1 cellular context compared by ENCODE assay signal in genomic region chr1:205141236-205142104, GRCh38.
TF ChIP-seq lines count a peak whose summit lies in the region.

No MANE protein-coding gene starts in this region.

TF ChIP-seq in K562, 482 proteins besides CTCF, POLR2A, EP300 and RAD21 (continued from another document and continues in another):
- TF ChIP-seq, protein P1, sequence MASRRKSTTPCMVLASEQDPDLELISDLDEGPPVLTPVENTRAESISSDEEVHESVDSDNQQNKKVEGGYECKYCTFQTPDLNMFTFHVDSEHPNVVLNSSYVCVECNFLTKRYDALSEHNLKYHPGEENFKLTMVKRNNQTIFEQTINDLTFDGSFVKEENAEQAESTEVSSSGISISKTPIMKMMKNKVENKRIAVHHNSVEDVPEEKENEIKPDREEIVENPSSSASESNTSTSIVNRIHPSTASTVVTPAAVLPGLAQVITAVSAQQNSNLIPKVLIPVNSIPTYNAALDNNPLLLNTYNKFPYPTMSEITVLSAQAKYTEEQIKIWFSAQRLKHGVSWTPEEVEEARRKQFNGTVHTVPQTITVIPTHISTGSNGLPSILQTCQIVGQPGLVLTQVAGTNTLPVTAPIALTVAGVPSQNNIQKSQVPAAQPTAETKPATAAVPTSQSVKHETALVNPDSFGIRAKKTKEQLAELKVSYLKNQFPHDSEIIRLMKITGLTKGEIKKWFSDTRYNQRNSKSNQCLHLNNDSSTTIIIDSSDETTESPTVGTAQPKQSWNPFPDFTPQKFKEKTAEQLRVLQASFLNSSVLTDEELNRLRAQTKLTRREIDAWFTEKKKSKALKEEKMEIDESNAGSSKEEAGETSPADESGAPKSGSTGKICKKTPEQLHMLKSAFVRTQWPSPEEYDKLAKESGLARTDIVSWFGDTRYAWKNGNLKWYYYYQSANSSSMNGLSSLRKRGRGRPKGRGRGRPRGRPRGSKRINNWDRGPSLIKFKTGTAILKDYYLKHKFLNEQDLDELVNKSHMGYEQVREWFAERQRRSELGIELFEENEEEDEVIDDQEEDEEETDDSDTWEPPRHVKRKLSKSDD (conservative IDR thresholded peaks at IDR 0.05; ENCODE audit: low read length): no peak
- TF ChIP-seq KDM1A (IDR thresholded peaks at IDR 0.05): peak; percentile 34 to 40; a peak in 1 of 4 replicates
- 0 out of 2 replicates have a peak, but pooled peaks have one; percentile 41 for TF ChIP-seq NBN (IDR thresholded peaks at IDR 0.05; ENCODE audit: low read depth)
- no peak for TF ChIP-seq CHD2 (IDR thresholded peaks at IDR 0.05; ENCODE audit: low read depth, low read length)
- TF ChIP-seq CREB3L1 (IDR thresholded peaks at IDR 0.05; ENCODE audit: borderline replicate concordance, low read depth): no peak
- TF ChIP-seq FOXJ3 (CRISPR knock-in tag; IDR thresholded peaks at IDR 0.05): no peak
- TF ChIP-seq NFYB (IDR thresholded peaks at IDR 0.05; ENCODE audit: extremely low read depth, insufficient read length): no peak
- TF ChIP-seq SMARCA5 (IDR thresholded peaks at IDR 0.05): 0 out of 2 replicates have a peak, but pooled peaks have one; percentile 27
- 0 out of 2 replicates have a peak, but pooled peaks have one; percentile 30 for TF ChIP-seq TEAD4 (IDR thresholded peaks at IDR 0.05; ENCODE audit: low read length)
- TF ChIP-seq TEAD4 (CRISPR knock-in tag; IDR thresholded peaks at IDR 0.05; ENCODE audit: borderline replicate concordance): no peak
- no peak for TF ChIP-seq DIDO1 (tag; IDR thresholded peaks at IDR 0.05; ENCODE audit: low read depth)
- no peak for TF ChIP-seq ARID2 (IDR thresholded peaks at IDR 0.05)
- TF ChIP-seq CCNT2 (IDR thresholded peaks at IDR 0.05; ENCODE audit: borderline replicate concordance, extremely low read depth, insufficient read length, low read depth, low read length): no peak
- no peak for TF ChIP-seq ZNF655 (CRISPR knock-in tag; IDR thresholded peaks at IDR 0.05)
- TF ChIP-seq, protein P2, sequence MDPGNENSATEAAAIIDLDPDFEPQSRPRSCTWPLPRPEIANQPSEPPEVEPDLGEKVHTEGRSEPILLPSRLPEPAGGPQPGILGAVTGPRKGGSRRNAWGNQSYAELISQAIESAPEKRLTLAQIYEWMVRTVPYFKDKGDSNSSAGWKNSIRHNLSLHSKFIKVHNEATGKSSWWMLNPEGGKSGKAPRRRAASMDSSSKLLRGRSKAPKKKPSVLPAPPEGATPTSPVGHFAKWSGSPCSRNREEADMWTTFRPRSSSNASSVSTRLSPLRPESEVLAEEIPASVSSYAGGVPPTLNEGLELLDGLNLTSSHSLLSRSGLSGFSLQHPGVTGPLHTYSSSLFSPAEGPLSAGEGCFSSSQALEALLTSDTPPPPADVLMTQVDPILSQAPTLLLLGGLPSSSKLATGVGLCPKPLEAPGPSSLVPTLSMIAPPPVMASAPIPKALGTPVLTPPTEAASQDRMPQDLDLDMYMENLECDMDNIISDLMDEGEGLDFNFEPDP (CRISPR knock-in tag; IDR thresholded peaks at IDR 0.05): no peak
- TF ChIP-seq ZNF224 (CRISPR knock-in tag; IDR thresholded peaks at IDR 0.05): no peak
- TF ChIP-seq ZNF75A (CRISPR knock-in tag; IDR thresholded peaks at IDR 0.05): no peak
- TF ChIP-seq, protein P3, sequence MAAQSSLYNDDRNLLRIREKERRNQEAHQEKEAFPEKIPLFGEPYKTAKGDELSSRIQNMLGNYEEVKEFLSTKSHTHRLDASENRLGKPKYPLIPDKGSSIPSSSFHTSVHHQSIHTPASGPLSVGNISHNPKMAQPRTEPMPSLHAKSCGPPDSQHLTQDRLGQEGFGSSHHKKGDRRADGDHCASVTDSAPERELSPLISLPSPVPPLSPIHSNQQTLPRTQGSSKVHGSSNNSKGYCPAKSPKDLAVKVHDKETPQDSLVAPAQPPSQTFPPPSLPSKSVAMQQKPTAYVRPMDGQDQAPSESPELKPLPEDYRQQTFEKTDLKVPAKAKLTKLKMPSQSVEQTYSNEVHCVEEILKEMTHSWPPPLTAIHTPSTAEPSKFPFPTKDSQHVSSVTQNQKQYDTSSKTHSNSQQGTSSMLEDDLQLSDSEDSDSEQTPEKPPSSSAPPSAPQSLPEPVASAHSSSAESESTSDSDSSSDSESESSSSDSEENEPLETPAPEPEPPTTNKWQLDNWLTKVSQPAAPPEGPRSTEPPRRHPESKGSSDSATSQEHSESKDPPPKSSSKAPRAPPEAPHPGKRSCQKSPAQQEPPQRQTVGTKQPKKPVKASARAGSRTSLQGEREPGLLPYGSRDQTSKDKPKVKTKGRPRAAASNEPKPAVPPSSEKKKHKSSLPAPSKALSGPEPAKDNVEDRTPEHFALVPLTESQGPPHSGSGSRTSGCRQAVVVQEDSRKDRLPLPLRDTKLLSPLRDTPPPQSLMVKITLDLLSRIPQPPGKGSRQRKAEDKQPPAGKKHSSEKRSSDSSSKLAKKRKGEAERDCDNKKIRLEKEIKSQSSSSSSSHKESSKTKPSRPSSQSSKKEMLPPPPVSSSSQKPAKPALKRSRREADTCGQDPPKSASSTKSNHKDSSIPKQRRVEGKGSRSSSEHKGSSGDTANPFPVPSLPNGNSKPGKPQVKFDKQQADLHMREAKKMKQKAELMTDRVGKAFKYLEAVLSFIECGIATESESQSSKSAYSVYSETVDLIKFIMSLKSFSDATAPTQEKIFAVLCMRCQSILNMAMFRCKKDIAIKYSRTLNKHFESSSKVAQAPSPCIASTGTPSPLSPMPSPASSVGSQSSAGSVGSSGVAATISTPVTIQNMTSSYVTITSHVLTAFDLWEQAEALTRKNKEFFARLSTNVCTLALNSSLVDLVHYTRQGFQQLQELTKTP (IDR thresholded peaks at IDR 0.05; ENCODE audit: low read depth in 1 of 2, partially characterized antibody in 2 of 2): no peak
- TF ChIP-seq HNRNPH1 (optimal IDR thresholded peaks at IDR 0.05; ENCODE audit: low read depth, low read length): no peak
- no peak for TF ChIP-seq POLR2AphosphoS2 (IDR thresholded peaks at IDR 0.05; ENCODE audit: low read length)
- 0 out of 2 replicates have a peak, but pooled peaks have one; percentile 52 for TF ChIP-seq ZBTB17 (CRISPR knock-in tag; IDR thresholded peaks at IDR 0.05)
- TF ChIP-seq, protein P4, sequence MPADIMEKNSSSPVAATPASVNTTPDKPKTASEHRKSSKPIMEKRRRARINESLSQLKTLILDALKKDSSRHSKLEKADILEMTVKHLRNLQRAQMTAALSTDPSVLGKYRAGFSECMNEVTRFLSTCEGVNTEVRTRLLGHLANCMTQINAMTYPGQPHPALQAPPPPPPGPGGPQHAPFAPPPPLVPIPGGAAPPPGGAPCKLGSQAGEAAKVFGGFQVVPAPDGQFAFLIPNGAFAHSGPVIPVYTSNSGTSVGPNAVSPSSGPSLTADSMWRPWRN (IDR thresholded peaks at IDR 0.05; ENCODE audit: low read depth): no peak
- TF ChIP-seq STAG1 (CRISPR knock-in tag; IDR thresholded peaks at IDR 0.05; ENCODE audit: borderline replicate concordance): no peak
- no peak for TF ChIP-seq FUS (optimal IDR thresholded peaks at IDR 0.05; ENCODE audit: low read depth, low read length)
- no peak; the same call in 1 of the 2 replicates for TF ChIP-seq CXXC5 (CRISPR knock-in tag; IDR thresholded peaks at IDR 0.05)
- TF ChIP-seq SMC3 (conservative IDR thresholded peaks at IDR 0.05; ENCODE audit: insufficient read depth, low read depth, low read length): peak; percentile 63
- no peak for TF ChIP-seq PBX2 (CRISPR knock-in tag; IDR thresholded peaks at IDR 0.05; ENCODE audit: low read depth)
- TF ChIP-seq PBX2 (tag; conservative IDR thresholded peaks at IDR 0.05; ENCODE audit: low read depth): 0 out of 2 replicates have a peak, but pooled peaks have one; percentile 5
- TF ChIP-seq ARID1B (IDR thresholded peaks at IDR 0.05): peak; percentile 46
- TF ChIP-seq, protein P5, sequence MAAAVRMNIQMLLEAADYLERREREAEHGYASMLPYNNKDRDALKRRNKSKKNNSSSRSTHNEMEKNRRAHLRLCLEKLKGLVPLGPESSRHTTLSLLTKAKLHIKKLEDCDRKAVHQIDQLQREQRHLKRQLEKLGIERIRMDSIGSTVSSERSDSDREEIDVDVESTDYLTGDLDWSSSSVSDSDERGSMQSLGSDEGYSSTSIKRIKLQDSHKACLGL (CRISPR knock-in tag; IDR thresholded peaks at IDR 0.05; ENCODE audit: borderline replicate concordance, poor library complexity, severe bottlenecking): no peak
- TF ChIP-seq, protein P6, sequence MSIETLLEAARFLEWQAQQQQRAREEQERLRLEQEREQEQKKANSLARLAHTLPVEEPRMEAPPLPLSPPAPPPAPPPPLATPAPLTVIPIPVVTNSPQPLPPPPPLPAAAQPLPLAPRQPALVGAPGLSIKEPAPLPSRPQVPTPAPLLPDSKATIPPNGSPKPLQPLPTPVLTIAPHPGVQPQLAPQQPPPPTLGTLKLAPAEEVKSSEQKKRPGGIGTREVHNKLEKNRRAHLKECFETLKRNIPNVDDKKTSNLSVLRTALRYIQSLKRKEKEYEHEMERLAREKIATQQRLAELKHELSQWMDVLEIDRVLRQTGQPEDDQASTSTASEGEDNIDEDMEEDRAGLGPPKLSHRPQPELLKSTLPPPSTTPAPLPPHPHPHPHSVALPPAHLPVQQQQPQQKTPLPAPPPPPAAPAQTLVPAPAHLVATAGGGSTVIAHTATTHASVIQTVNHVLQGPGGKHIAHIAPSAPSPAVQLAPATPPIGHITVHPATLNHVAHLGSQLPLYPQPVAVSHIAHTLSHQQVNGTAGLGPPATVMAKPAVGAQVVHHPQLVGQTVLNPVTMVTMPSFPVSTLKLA (conservative IDR thresholded peaks at IDR 0.05): peak; percentile 67 to 79
- peak; percentile 46 for TF ChIP-seq PRDM10 (IDR thresholded peaks at IDR 0.05; ENCODE audit: partially characterized antibody)
- TF ChIP-seq, protein P7, sequence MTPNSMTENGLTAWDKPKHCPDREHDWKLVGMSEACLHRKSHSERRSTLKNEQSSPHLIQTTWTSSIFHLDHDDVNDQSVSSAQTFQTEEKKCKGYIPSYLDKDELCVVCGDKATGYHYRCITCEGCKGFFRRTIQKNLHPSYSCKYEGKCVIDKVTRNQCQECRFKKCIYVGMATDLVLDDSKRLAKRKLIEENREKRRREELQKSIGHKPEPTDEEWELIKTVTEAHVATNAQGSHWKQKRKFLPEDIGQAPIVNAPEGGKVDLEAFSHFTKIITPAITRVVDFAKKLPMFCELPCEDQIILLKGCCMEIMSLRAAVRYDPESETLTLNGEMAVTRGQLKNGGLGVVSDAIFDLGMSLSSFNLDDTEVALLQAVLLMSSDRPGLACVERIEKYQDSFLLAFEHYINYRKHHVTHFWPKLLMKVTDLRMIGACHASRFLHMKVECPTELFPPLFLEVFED (CRISPR knock-in tag; conservative IDR thresholded peaks at IDR 0.05): no peak
- no peak for TF ChIP-seq MTA2 (IDR thresholded peaks at IDR 0.05; ENCODE audit: low read depth)
- no peak for TF ChIP-seq ZNF253 (CRISPR knock-in tag; conservative IDR thresholded peaks at IDR 0.05)
- TF ChIP-seq POLR2AphosphoS5 (IDR thresholded peaks at IDR 0.05; ENCODE audit: control insufficient read depth, insufficient read depth, low read depth, low read length): no peak
